Comparison of ENCODE assay signal across 22 cellular contexts in the genomic region with DNA sequence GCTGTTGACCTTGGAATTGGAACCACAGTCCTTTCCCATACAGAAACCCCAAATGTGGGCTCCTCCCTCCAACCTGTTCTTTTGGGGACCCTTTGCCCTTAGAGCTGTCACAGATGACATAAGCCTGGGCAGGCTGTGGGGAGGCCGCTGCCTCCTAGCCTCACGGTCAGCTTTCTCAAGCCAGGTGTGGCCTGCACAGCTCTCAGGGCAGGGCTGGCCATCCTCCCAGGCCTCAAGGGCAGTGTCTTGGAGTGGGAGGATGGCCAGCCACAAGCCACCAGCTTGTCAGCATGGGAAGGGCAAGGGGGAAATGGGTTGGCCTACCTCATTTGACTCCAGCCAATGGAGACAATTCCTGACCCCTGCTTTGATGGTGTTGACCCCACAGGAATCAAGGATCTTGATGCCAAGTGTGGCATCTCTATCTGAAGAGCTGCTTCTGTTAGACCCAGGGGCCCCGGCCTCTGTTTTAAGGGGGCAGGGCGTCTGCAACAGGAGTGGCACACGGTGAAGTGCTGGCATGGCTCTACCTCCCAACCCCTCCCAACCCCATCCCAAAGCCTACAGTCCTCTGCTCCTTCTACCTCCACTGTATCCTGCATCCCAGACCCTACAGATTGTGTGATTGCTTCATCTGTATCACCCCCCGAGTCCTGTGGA. TPM values are rescaled to one million over a fixed set of nuclear protein-coding genes. Genes with fewer than 3 reads are reported as not detected.
DNase-seq lines count a peak whose midpoint lies in the region; ATAC-seq, FAIRE-seq and TF ChIP-seq lines count a peak whose summit lies in the region.
"Had no signal": no experiment of that assay in that cellular context is flagged by ENCODE, and none has a peak within 500 bp of the region (broad histone marks: within the 10 kb centered on the region; RNA-seq: fewer than 3 reads in every experiment).

No MANE protein-coding gene starts in this region.

- intact Hi-C loops in MCF 10A (cut with micrococcal nuclease) (no loop called here), breast epithelium (cut with DNase I; ENCODE audit: low total_unique reads) (no loop called here)

- H3K4me2 ChIP-seq in keratinocyte (ENCODE audit: control insufficient read depth, extremely low read depth, insufficient read depth, low read depth, low read length) (peak overlapping the region; percentile 71), osteoblast (ENCODE audit: insufficient read depth, low read length) (peak overlapping the region; percentile 6)

- TF ChIP-seq POLR2A in breast epithelium (IDR thresholded peaks at IDR 0.05): no peak
- no peak for TF ChIP-seq POLR2A in tibial nerve (IDR thresholded peaks at IDR 0.05)

- FAIRE-seq in keratinocyte (lab: Jason Lieb, UNC): no peak
- FAIRE-seq: D721Med had no signal

- H4K20me1 ChIP-seq in keratinocyte (ENCODE audit: control insufficient read depth, extremely low read depth, insufficient read depth, low read length) (no peaks in the 10 kb centered on the region), osteoblast (ENCODE audit: insufficient read depth, low read length) (no peaks in the 10 kb centered on the region)

- H3K27ac ChIP-seq in breast epithelium: peak overlapping the region in 1 of 2 donors; percentile 13
- H3K27ac ChIP-seq in RWPE2 (ENCODE audit: poor library complexity, severe bottlenecking): peak overlapping the region; percentile 41
- peak overlapping the region; percentile 25 for H3K27ac ChIP-seq in keratinocyte (ENCODE audit: control insufficient read depth, insufficient read depth, low read length)
- no peak overlapping the region for H3K27ac ChIP-seq in osteoblast (ENCODE audit: low read depth, low read length)
- no peak overlapping the region for H3K27ac ChIP-seq in tibial nerve
- H3K27ac ChIP-seq: GM23248 had no signal

- H3K27me3 Mint-ChIP-seq in MCF 10A (ENCODE audit: insufficient read depth, unreplicated experiment): no peaks in the 10 kb centered on the region

- CTCF ChIA-PET in MCF 10A (lab: Yijun Ruan, JAX): interaction anchor here (0.9 to 7.7 kb wide), 10 partner anchors 9 to 87 kb away, joined by 3 to 82 read pairs (median 8); no protein-coding TSS in a partner anchor

- WGBS in tibial nerve, 2 donors: 64 to 77% methylated on average over 6 of the region's 6 CpGs

- TF ChIP-seq CTCF in MCF 10A (IDR thresholded peaks at IDR 0.05; ENCODE audit: unreplicated experiment): no peak
- no peak for TF ChIP-seq CTCF in breast epithelium (IDR thresholded peaks at IDR 0.05)
- no peak for TF ChIP-seq CTCF in RWPE2 (IDR thresholded peaks at IDR 0.05; ENCODE audit: poor library complexity, severe bottlenecking)
- TF ChIP-seq CTCF in keratinocyte (optimal IDR thresholded peaks at IDR 0.05 in 1 of 3, IDR thresholded peaks at IDR 0.05 in 1 of 3, conservative IDR thresholded peaks at IDR 0.05 in 1 of 3; ENCODE audit: extremely low read depth in 1 of 3, insufficient read depth in 2 of 3, low read length in 3 of 3): no peak
- no peak for TF ChIP-seq CTCF in osteoblast (IDR thresholded peaks at IDR 0.05; ENCODE audit: extremely low read depth, low read depth, low read length)
- no peak for TF ChIP-seq CTCF in tibial nerve (IDR thresholded peaks at IDR 0.05)

- H3K4me1 ChIP-seq in breast epithelium (no peaks in the 10 kb centered on the region), RWPE2 (ENCODE audit: insufficient read depth, poor library complexity, severe bottlenecking) (peaks cover 7% of the 10 kb centered on the region), keratinocyte (ENCODE audit: control insufficient read depth, extremely low read depth, insufficient read depth, low read length) (peaks cover 17% of the 10 kb centered on the region), osteoblast (ENCODE audit: insufficient read depth, low read length) (peaks cover 9% of the 10 kb centered on the region), tibial nerve (peaks cover 0 to 13% (median 0%) of the 10 kb centered on the region in 4 donors)

- ATAC-seq in RWPE2 (ENCODE audit: low read depth) (no peak), GM19351 (IDR thresholded peaks at IDR 0.05; ENCODE audit: unreplicated experiment) (no peak)
- ATAC-seq: Panc1 had no signal

- H3K79me2 ChIP-seq in keratinocyte (ENCODE audit: control insufficient read depth, insufficient read depth, low read length): no peaks in the 10 kb centered on the region
- H3K79me2 ChIP-seq in osteoblast (ENCODE audit: insufficient read depth, low read length): no peaks in the 10 kb centered on the region

- H3K27me3 ChIP-seq in breast epithelium: no peaks in the 10 kb centered on the region
- H3K27me3 ChIP-seq in RWPE2 (ENCODE audit: insufficient read depth, poor library complexity, severe bottlenecking): no peaks in the 10 kb centered on the region
- no peaks in the 10 kb centered on the region for H3K27me3 ChIP-seq in keratinocyte (ENCODE audit: control insufficient read depth, extremely low read depth, insufficient read depth, low read length)
- H3K27me3 ChIP-seq in osteoblast (ENCODE audit: insufficient read depth, low read length): peaks cover 6% of the 10 kb centered on the region
- no peaks in the 10 kb centered on the region for H3K27me3 ChIP-seq in tibial nerve
- H3K27me3 ChIP-seq: BE2C had no signal

- H3K4me1 Mint-ChIP-seq in MCF 10A (ENCODE audit: insufficient read depth, unreplicated experiment): peaks cover 11% of the 10 kb centered on the region
- H3K4me1 Mint-ChIP-seq: CD8-positive, alpha-beta memory T cell had no signal

- dilution Hi-C loops in keratinocyte (cut with MboI; ENCODE audit: extremely low pct_ligation_motif_present, low sequenced_read_pairs): no loop called here

- peak overlapping the region; percentile 72 for H2AFZ ChIP-seq in keratinocyte (ENCODE audit: control insufficient read depth, low read length)
- H2AFZ ChIP-seq in osteoblast (ENCODE audit: low read length): no peak overlapping the region
- H2AFZ ChIP-seq: GM23248 had no signal

- H3K36me3 ChIP-seq in breast epithelium (no peaks in the 10 kb centered on the region), RWPE2 (ENCODE audit: low read depth) (no peaks in the 10 kb centered on the region), keratinocyte (ENCODE audit: control insufficient read depth in 2 of 2, extremely low read depth in 1 of 2, insufficient read depth in 2 of 2, low read length in 2 of 2) (no peaks in the 10 kb centered on the region), osteoblast (ENCODE audit: insufficient read depth, low read length) (no peaks in the 10 kb centered on the region), tibial nerve (peaks cover 0 to 33% (median 0%) of the 10 kb centered on the region in 3 donors)
- H3K36me3 ChIP-seq: BE2C had no signal

- no peak overlapping the region for H3K9ac ChIP-seq in keratinocyte (ENCODE audit: control insufficient read depth, extremely low read depth, insufficient read depth, low read length)
- H3K9ac ChIP-seq: GM23248 had no signal

- no peak for DNase-seq in MCF 10A (ENCODE audit: unreplicated experiment)
- no peak for DNase-seq in breast epithelium (ENCODE audit: low spot score in 2 of 2)
- no peak for DNase-seq in RWPE2 (ENCODE audit: low spot score)
- no peak for DNase-seq in keratinocyte (ENCODE audit: low read depth, low spot score)
- no peak for DNase-seq in osteoblast (ENCODE audit: insufficient read length, low spot score, missing footprints)
- DNase-seq in tibial nerve (ENCODE audit: low spot score in 2 of 2): no peak
- DNase-seq in HuH-7 (ENCODE audit: low spot score): no peak
- DNase-seq: 8988T; BE2C; CD8-positive, alpha-beta memory T cell; DMS79; KG1; NCI-H1092; NCI-H146; NCI-H2081; NCI-H774; SHP77 treated with DMSO at 0.1 percent for 48 hours had no signal

- H3K4me3 ChIP-seq in breast epithelium (no peak overlapping the region), RWPE2 (ENCODE audit: severe bottlenecking) (no peak overlapping the region), keratinocyte (ENCODE audit: control insufficient read depth in 2 of 3, extremely low read depth in 1 of 3, insufficient read depth in 2 of 3, low read depth in 1 of 3, low read length in 3 of 3) (no peak overlapping the region), osteoblast (ENCODE audit: insufficient read depth, low read length) (no peak overlapping the region), tibial nerve (no peak overlapping the region)
- H3K4me3 ChIP-seq: GM23248 had no signal

- no peaks in the 10 kb centered on the region for H3K9me3 Mint-ChIP-seq in MCF 10A (ENCODE audit: unreplicated experiment)
- H3K9me3 Mint-ChIP-seq: CD8-positive, alpha-beta memory T cell had no signal

- no TSS peak for BruUV-seq in MCF 10A (replicated peaks; lab: Mats Ljungman, UMichigan)

- no peak for TF ChIP-seq EP300 in tibial nerve (IDR thresholded peaks at IDR 0.05)

- peaks cover 2% of the 10 kb centered on the region for H3K9me1 ChIP-seq in keratinocyte (ENCODE audit: control insufficient read depth, extremely low read depth, insufficient read depth, low read length)

- H3K4me3 Mint-ChIP-seq in MCF 10A (ENCODE audit: unreplicated experiment): no peak overlapping the region
- H3K4me3 Mint-ChIP-seq: CD8-positive, alpha-beta memory T cell had no signal

- peak overlapping the region; percentile 42 for H3K27ac Mint-ChIP-seq in MCF 10A (ENCODE audit: low read depth, unreplicated experiment)
- H3K27ac Mint-ChIP-seq: CD8-positive, alpha-beta memory T cell had no signal

- H3K36me3 Mint-ChIP-seq in MCF 10A (ENCODE audit: insufficient read depth, unreplicated experiment): no peaks in the 10 kb centered on the region
- H3K36me3 Mint-ChIP-seq: CD8-positive, alpha-beta memory T cell had no signal

- POLR2A ChIA-PET in MCF 10A (lab: Yijun Ruan, JAX): interaction anchor here (0.7 to 1.8 kb wide), 4 partner anchors 9 to 38 kb away, joined by 3 to 9 read pairs (median 4); a partner anchor contains a TSS

- H3K9me3 ChIP-seq in breast epithelium: no peaks in the 10 kb centered on the region
- no peaks in the 10 kb centered on the region for H3K9me3 ChIP-seq in RWPE2 (ENCODE audit: severe bottlenecking)
- H3K9me3 ChIP-seq in keratinocyte (ENCODE audit: control insufficient read depth, low read depth, low read length): no peaks in the 10 kb centered on the region
- no peaks in the 10 kb centered on the region for H3K9me3 ChIP-seq in osteoblast (ENCODE audit: low read depth, low read length)
- H3K9me3 ChIP-seq in tibial nerve: no peaks in the 10 kb centered on the region
- H3K9me3 ChIP-seq: BE2C had no signal

RNA-seq across cellular contexts. Expression of a gene that starts 11.5 kb away (rescaled TPM):
- 2.4 TPM in 2 replicates for total RNA-seq in MCF 10A (2022)
- total RNA-seq in breast epithelium: 1 to 10 TPM; 1.6 to 3.8 (median 2.3) TPM
- 1.1 to 1.8 TPM (median 1.6 TPM) in 3 replicates for polyA plus RNA-seq in keratinocyte
- 0.26 TPM for polyA plus RNA-seq in keratinocyte (2011; ENCODE audit: low read depth)
- 0.83 and 1.0 TPM in 2 replicates for polyA plus RNA-seq in keratinocyte (2011; cell fraction: cytosol; rRNA removed)
- polyA plus RNA-seq in keratinocyte (2011; cell fraction: nucleus; rRNA removed): 7.6 and 8.3 TPM in 2 replicates
- 0.65 and 1.2 TPM in 2 replicates for polyA plus RNA-seq in keratinocyte (2012; ENCODE audit: low replicate concordance)
- 0.26 to 1.6 TPM (median 0.59 TPM) in 3 replicates for polyA minus RNA-seq in keratinocyte
- polyA minus RNA-seq in keratinocyte (2011; cell fraction: cytosol; rRNA and poly(A)+ RNA removed): not detected
- 0.32 and 1.1 TPM in 2 replicates for polyA minus RNA-seq in keratinocyte (2011; cell fraction: nucleus; rRNA and poly(A)+ RNA removed)
- total RNA-seq in osteoblast: 3.5 and 4.0 TPM in 2 replicates
- 1 to 10 TPM; 2.1 to 6.9 (median 5.1) TPM for total RNA-seq in tibial nerve
- polyA plus RNA-seq: CD8-positive, alpha-beta memory T cell had no signal

RNA-seq across cellular contexts. Expression of a gene that starts 11.8 kb away (rescaled TPM):
- total RNA-seq in MCF 10A (2022): 63.0 TPM in 2 replicates
- total RNA-seq in breast epithelium: 10 to 100 TPM; 48.5 to 68.1 (median 63.9) TPM
- polyA plus RNA-seq in keratinocyte: 20.4 to 26.0 TPM (median 25.6 TPM) in 3 replicates
- polyA plus RNA-seq in keratinocyte (2011; ENCODE audit: low read depth): 11.0 TPM
- 19.1 and 19.4 TPM in 2 replicates for polyA plus RNA-seq in keratinocyte (2011; cell fraction: cytosol; rRNA removed)
- 59.1 and 62.5 TPM in 2 replicates for polyA plus RNA-seq in keratinocyte (2011; cell fraction: nucleus; rRNA removed)
- polyA plus RNA-seq in keratinocyte (2012; ENCODE audit: low replicate concordance): 29.5 and 38.1 TPM in 2 replicates
- polyA minus RNA-seq in keratinocyte: 30.4 to 55.1 TPM (median 36.3 TPM) in 3 replicates
- 18.2 TPM for polyA minus RNA-seq in keratinocyte (2011; cell fraction: cytosol; rRNA and poly(A)+ RNA removed)
- 30.8 and 40.9 TPM in 2 replicates for polyA minus RNA-seq in keratinocyte (2011; cell fraction: nucleus; rRNA and poly(A)+ RNA removed)
- 58.6 and 62.5 TPM in 2 replicates for total RNA-seq in osteoblast
- total RNA-seq in tibial nerve: 100 to 1,000 TPM in 1 of 4 donors, 10 to 100 TPM in 3; 66.8 to 106 (median 84.5) TPM

RNA-seq across cellular contexts. Expression of a gene that starts 19.2 kb away (rescaled TPM):
- total RNA-seq in MCF 10A (2022) (not detected in 2 replicates), breast epithelium (1 to 10 TPM; 6.4 to 8.2 (median 7.7) TPM), osteoblast (7.2 and 9.1 TPM in 2 replicates), tibial nerve (10 to 100 TPM; 17.4 to 24.7 (median 19.4) TPM)
- polyA plus RNA-seq in keratinocyte: 4.9 to 9.0 TPM (median 6.5 TPM) in 3 replicates
- polyA plus RNA-seq in keratinocyte (2011; ENCODE audit: low read depth): 1.2 TPM
- polyA plus RNA-seq in keratinocyte (2011; cell fraction: cytosol; rRNA removed): 3.4 and 4.3 TPM in 2 replicates
- 22.8 and 30.1 TPM in 2 replicates for polyA plus RNA-seq in keratinocyte (2011; cell fraction: nucleus; rRNA removed)
- 4.4 and 6.6 TPM in 2 replicates for polyA plus RNA-seq in keratinocyte (2012; ENCODE audit: low replicate concordance)
- polyA minus RNA-seq in keratinocyte: 10.8 to 22.1 TPM (median 18.5 TPM) in 3 replicates
- 10.9 TPM for polyA minus RNA-seq in keratinocyte (2011; cell fraction: cytosol; rRNA and poly(A)+ RNA removed)
- polyA minus RNA-seq in keratinocyte (2011; cell fraction: nucleus; rRNA and poly(A)+ RNA removed): 25.7 and 35.4 TPM in 2 replicates
- total RNA-seq: M059J had no signal
- polyA plus RNA-seq: CD8-positive, alpha-beta memory T cell had no signal

RNA-seq across cellular contexts. Expression of a gene that starts 24.6 kb away (rescaled TPM):
- 53.2 and 58.7 TPM in 2 replicates for total RNA-seq in MCF 10A (2022)
- 10 to 100 TPM; 42.1 to 63.4 (median 53.4) TPM for total RNA-seq in breast epithelium
- 25.3 to 31.1 TPM (median 27.4 TPM) in 3 replicates for polyA plus RNA-seq in keratinocyte
- polyA plus RNA-seq in keratinocyte (2011; ENCODE audit: low read depth): 1.6 TPM
- 12.9 and 25.7 TPM in 2 replicates for polyA plus RNA-seq in keratinocyte (2011; cell fraction: cytosol; rRNA removed)
- polyA plus RNA-seq in keratinocyte (2011; cell fraction: nucleus; rRNA removed): 82.1 and 87.4 TPM in 2 replicates
- polyA plus RNA-seq in keratinocyte (2012; ENCODE audit: low replicate concordance): 23.7 and 29.3 TPM in 2 replicates
- polyA minus RNA-seq in keratinocyte: 7.9 to 14.1 TPM (median 8.1 TPM) in 3 replicates
- polyA minus RNA-seq in keratinocyte (2011; cell fraction: cytosol; rRNA and poly(A)+ RNA removed): 14.2 TPM
- polyA minus RNA-seq in keratinocyte (2011; cell fraction: nucleus; rRNA and poly(A)+ RNA removed): 7.8 and 9.8 TPM in 2 replicates
- 11.6 and 13.0 TPM in 2 replicates for total RNA-seq in osteoblast
- 10 to 100 TPM; 37.9 to 64.9 (median 60.8) TPM for total RNA-seq in tibial nerve

RNA-seq across cellular contexts. Expression of a gene that starts 50.0 kb away (rescaled TPM):
- total RNA-seq in MCF 10A (2022) (0.23 and 1.7 TPM in 2 replicates), breast epithelium (10 to 100 TPM; 28.6 to 67.2 (median 32.8) TPM), osteoblast (101 and 107 TPM in 2 replicates), tibial nerve (100 to 1,000 TPM in 2 of 4 donors, 10 to 100 TPM in 2; 58.6 to 132 (median 99.1) TPM)
- polyA plus RNA-seq in keratinocyte: 0.69 to 2.2 TPM (median 0.92 TPM) in 3 replicates
- polyA plus RNA-seq in keratinocyte (2011; ENCODE audit: low read depth): 0.96 TPM
- 0.48 and 0.50 TPM in 2 replicates for polyA plus RNA-seq in keratinocyte (2011; cell fraction: cytosol; rRNA removed)
- polyA plus RNA-seq in keratinocyte (2011; cell fraction: nucleus; rRNA removed): 3.6 and 5.0 TPM in 2 replicates
- 1.2 and 1.8 TPM in 2 replicates for polyA plus RNA-seq in keratinocyte (2012; ENCODE audit: low replicate concordance)
- 0.64 to 2.6 TPM (median 2.0 TPM) in 3 replicates for polyA minus RNA-seq in keratinocyte
- 2.7 TPM for polyA minus RNA-seq in keratinocyte (2011; cell fraction: cytosol; rRNA and poly(A)+ RNA removed)
- polyA minus RNA-seq in keratinocyte (2011; cell fraction: nucleus; rRNA and poly(A)+ RNA removed): 1.2 and 1.8 TPM in 2 replicates
- polyA plus RNA-seq: CD8-positive, alpha-beta memory T cell had no signal

Comparison
In these comparisons a context has a peak if more than half of its experiments do, and no peak if none do; other contexts are left out.
1. H3K27ac ChIP-seq: peak in RWPE2 (single experiment) and keratinocyte (single experiment); none in osteoblast (single experiment) and tibial nerve (0 of 4).